8 cellular contexts compared by ENCODE assay signal in the genomic region with DNA sequence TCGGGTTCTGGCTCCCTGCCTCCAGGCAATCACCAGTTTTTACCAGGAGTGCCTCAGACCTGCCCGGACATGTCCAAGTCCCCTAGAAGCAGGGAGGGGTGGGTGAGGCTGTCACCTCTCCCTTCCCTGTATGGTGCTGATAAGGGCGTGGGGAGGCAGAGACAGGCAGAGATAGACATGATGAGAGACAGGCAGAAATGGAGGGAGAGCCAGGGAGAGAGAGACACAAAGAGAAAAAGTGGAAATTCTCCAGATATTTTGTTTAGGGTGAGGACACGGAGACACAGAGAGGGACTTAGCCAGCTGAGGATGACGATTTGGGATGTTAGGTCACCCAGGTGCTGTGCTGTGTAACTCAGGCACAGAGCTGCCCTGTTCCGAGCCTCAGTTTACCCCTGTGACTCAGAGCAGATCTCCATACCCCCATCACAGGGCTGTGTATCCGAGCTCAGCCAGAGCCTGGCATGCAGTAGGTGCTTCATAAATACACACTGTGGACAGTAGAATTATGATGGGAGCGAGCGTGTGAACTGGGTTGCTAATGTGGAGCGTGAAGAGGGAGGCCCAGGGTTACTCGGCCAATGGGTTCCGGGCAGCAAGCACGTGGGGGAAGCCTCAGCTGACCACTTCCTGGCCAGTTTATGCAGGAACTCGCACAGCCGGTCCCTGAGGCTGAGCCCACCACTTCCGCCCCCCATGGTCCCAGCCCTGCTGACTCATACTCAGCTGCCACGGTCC. TPM values are rescaled to one million over a fixed set of nuclear protein-coding genes. Genes with fewer than 3 reads are reported as not detected.
DNase-seq lines count a peak whose midpoint lies in the region; ATAC-seq and TF ChIP-seq lines count a peak whose summit lies in the region.

No MANE protein-coding gene starts in this region.

- H3K36me3 Mint-ChIP-seq in activated T-helper 1 cell treated with anti-CD3 and anti-CD28 coated beads, Interleukin-12 subunit alpha, Interleukin-12 subunit beta, Interleukin-2, Interleukin-4 antibody, amounts not matched to agents 30 ng/mL and 10 ng/mL and 1 ng/mL, durations not matched to agents 14 hours and 24 hours and 36 hours (ENCODE audit: low read depth): no peaks in the 10 kb centered on the region

- ATAC-seq in GM19023 (IDR thresholded peaks at IDR 0.05; ENCODE audit: unreplicated experiment) (peak; percentile 85), HG03175 (IDR thresholded peaks at IDR 0.05; ENCODE audit: unreplicated experiment) (peak; percentile 91), gastroesophageal sphincter (peak; percentile 97)

- H3K27me3 ChIP-seq in BJ (ENCODE audit: control insufficient read depth, insufficient read depth, low read length): no peaks in the 10 kb centered on the region
- H3K27me3 ChIP-seq in gastroesophageal sphincter: no peaks in the 10 kb centered on the region
- no peaks in the 10 kb centered on the region for H3K27me3 ChIP-seq in tibial artery

- H3K27ac Mint-ChIP-seq in activated T-helper 1 cell treated with anti-CD3 and anti-CD28 coated beads, Interleukin-12 subunit alpha, Interleukin-12 subunit beta, Interleukin-2, Interleukin-4 antibody, amounts not matched to agents 30 ng/mL and 10 ng/mL and 1 ng/mL, durations not matched to agents 14 hours and 24 hours and 36 hours: peak overlapping the region; percentile 75

- TF ChIP-seq CTCF in BJ (IDR thresholded peaks at IDR 0.05; ENCODE audit: insufficient read depth, low read depth, low read length): no peak
- TF ChIP-seq CTCF in gastroesophageal sphincter (IDR thresholded peaks at IDR 0.05): no peak
- no peak for TF ChIP-seq CTCF in tibial artery (IDR thresholded peaks at IDR 0.05)

- H3K4me3 Mint-ChIP-seq in activated T-helper 1 cell treated with anti-CD3 and anti-CD28 coated beads, Interleukin-12 subunit alpha, Interleukin-12 subunit beta, Interleukin-2, Interleukin-4 antibody, amounts not matched to agents 30 ng/mL and 10 ng/mL and 1 ng/mL, durations not matched to agents 14 hours and 24 hours and 36 hours: peak overlapping the region; percentile 34

- H3K27ac ChIP-seq in gastroesophageal sphincter (peak overlapping the region in 3 of 4 donors; percentile 69 to 80 (median 78)), tibial artery (peak overlapping the region; percentile 69 to 71)

- H3K9me3 ChIP-seq in gastroesophageal sphincter: no peaks in the 10 kb centered on the region
- no peaks in the 10 kb centered on the region for H3K9me3 ChIP-seq in tibial artery

- H3K4me1 Mint-ChIP-seq in activated T-helper 1 cell treated with anti-CD3 and anti-CD28 coated beads, Interleukin-12 subunit alpha, Interleukin-12 subunit beta, Interleukin-2, Interleukin-4 antibody, amounts not matched to agents 30 ng/mL and 10 ng/mL and 1 ng/mL, durations not matched to agents 14 hours and 24 hours and 36 hours (ENCODE audit: low read depth): peaks cover 12% of the 10 kb centered on the region

- H3K4me1 ChIP-seq in gastroesophageal sphincter: peaks cover 0 to 33% (median 16%) of the 10 kb centered on the region in 3 donors
- H3K4me1 ChIP-seq in tibial artery: peaks cover 3 to 26% (median 13%) of the 10 kb centered on the region in 4 donors

- DNase-seq in BJ (ENCODE audit: low read depth) (peak; percentile 92), NOMO-1 (lab: John Stamatoyannopoulos, UW; ENCODE audit: unreplicated experiment in 2 of 2) (peak; percentile 82 to 86), non-pigmented ciliary epithelial cell (ENCODE audit: low read depth) (peak; percentile 96), tibial artery (peak; percentile 95 to 96)
- DNase-seq in activated T-helper 1 cell treated with anti-CD3 and anti-CD28 coated beads, Interleukin-12 subunit alpha, Interleukin-12 subunit beta, Interleukin-2, Interleukin-4 antibody, amounts not matched to agents 30 ng/mL and 10 ng/mL and 1 ng/mL, durations not matched to agents 14 hours and 24 hours and 36 hours (ENCODE audit: low spot score): peak; percentile 37

- no peak for TF ChIP-seq EP300 in gastroesophageal sphincter (IDR thresholded peaks at IDR 0.05)

- H3K4me3 ChIP-seq in BJ (ENCODE audit: low read depth, low read length) (no peak overlapping the region), gastroesophageal sphincter (peak overlapping the region in 1 of 2 donors; percentile 9), tibial artery (no peak overlapping the region)

- intact Hi-C loops in activated T-helper 1 cell treated with anti-CD3 and anti-CD28 coated beads, Interleukin-12 subunit alpha, Interleukin-12 subunit beta, Interleukin-2, Interleukin-4 antibody, amounts not matched to agents 30 ng/mL and 10 ng/mL and 1 ng/mL, durations not matched to agents 14 hours and 24 hours and 36 hours (cut with micrococcal nuclease): no loop called here
- intact Hi-C loops in tibial artery (cut with DNase I; ENCODE audit: low total_unique reads): no loop called here

- CTCF ChIA-PET in BJ (lab: Yijun Ruan, JAX): interaction anchor here (0.9 to 1.7 kb wide), 3 partner anchors 14 to 95 kb away, joined by 3 to 6 read pairs (median 3); no protein-coding TSS in a partner anchor

- H3K36me3 ChIP-seq in BJ (ENCODE audit: control insufficient read depth, insufficient read depth, low read length): no peaks in the 10 kb centered on the region
- peaks cover 0 to 4% of the 10 kb centered on the region in 2 donors for H3K36me3 ChIP-seq in gastroesophageal sphincter
- H3K36me3 ChIP-seq in tibial artery: no peaks in the 10 kb centered on the region

- 61 to 71% methylated on average over 4 of the region's 17 CpGs for WGBS in gastroesophageal sphincter (ENCODE audit: low coverage in 1 of 2), 2 donors

- H3K9me3 Mint-ChIP-seq in activated T-helper 1 cell treated with anti-CD3 and anti-CD28 coated beads, Interleukin-12 subunit alpha, Interleukin-12 subunit beta, Interleukin-2, Interleukin-4 antibody, amounts not matched to agents 30 ng/mL and 10 ng/mL and 1 ng/mL, durations not matched to agents 14 hours and 24 hours and 36 hours: no peaks in the 10 kb centered on the region

- POLR2A ChIA-PET in BJ (lab: Charles Lee): no interaction called here

- no peaks in the 10 kb centered on the region for H3K27me3 Mint-ChIP-seq in activated T-helper 1 cell treated with anti-CD3 and anti-CD28 coated beads, Interleukin-12 subunit alpha, Interleukin-12 subunit beta, Interleukin-2, Interleukin-4 antibody, amounts not matched to agents 30 ng/mL and 10 ng/mL and 1 ng/mL, durations not matched to agents 14 hours and 24 hours and 36 hours (ENCODE audit: insufficient read depth)

- TF ChIP-seq POLR2A in gastroesophageal sphincter (IDR thresholded peaks at IDR 0.05): no peak

RNA-seq across cellular contexts. Expression of a gene that starts 11.9 kb away (rescaled TPM):
- polyA plus RNA-seq in BJ (2011; rRNA removed): 19.0 and 30.8 TPM in 2 replicates
- polyA minus RNA-seq in BJ (2011; rRNA and poly(A)+ RNA removed): 8.3 and 8.4 TPM in 2 replicates
- not detected in 2 replicates for total RNA-seq in activated T-helper 1 cell treated with anti-CD3 and anti-CD28 coated beads, Interleukin-12 subunit alpha, Interleukin-12 subunit beta, Interleukin-2, Interleukin-4 antibody, amounts not matched to agents 30 ng/mL and 10 ng/mL and 1 ng/mL, durations not matched to agents 14 hours and 24 hours and 36 hours
- total RNA-seq in gastroesophageal sphincter: 1 to 10 TPM in 3 of 4 donors, under 1 TPM in 1; 0.62 to 3.7 (median 3.0) TPM

RNA-seq across cellular contexts. Expression of a gene that starts 23.4 kb away (rescaled TPM):
- 0.06 TPM in 1 of 2 replicates, not detected in the other for polyA plus RNA-seq in BJ (2011; rRNA removed)
- polyA minus RNA-seq in BJ (2011; rRNA and poly(A)+ RNA removed): not detected in 2 replicates
- total RNA-seq in activated T-helper 1 cell treated with anti-CD3 and anti-CD28 coated beads, Interleukin-12 subunit alpha, Interleukin-12 subunit beta, Interleukin-2, Interleukin-4 antibody, amounts not matched to agents 30 ng/mL and 10 ng/mL and 1 ng/mL, durations not matched to agents 14 hours and 24 hours and 36 hours: not detected in 2 replicates
- 10 to 100 TPM in 1 of 4 donors, 1 to 10 TPM in 3; 1.9 to 19.0 (median 4.8) TPM for total RNA-seq in gastroesophageal sphincter

RNA-seq across cellular contexts. Expression of a gene that starts 33.7 kb away (rescaled TPM):
- 30.7 and 32.2 TPM in 2 replicates for polyA plus RNA-seq in BJ (2011; rRNA removed)
- polyA minus RNA-seq in BJ (2011; rRNA and poly(A)+ RNA removed): 58.0 and 104 TPM in 2 replicates
- 17.9 and 21.5 TPM in 2 replicates for total RNA-seq in activated T-helper 1 cell treated with anti-CD3 and anti-CD28 coated beads, Interleukin-12 subunit alpha, Interleukin-12 subunit beta, Interleukin-2, Interleukin-4 antibody, amounts not matched to agents 30 ng/mL and 10 ng/mL and 1 ng/mL, durations not matched to agents 14 hours and 24 hours and 36 hours
- 10 to 100 TPM; 15.0 to 38.2 (median 23.1) TPM for total RNA-seq in gastroesophageal sphincter

RNA-seq across cellular contexts. Expression of a gene that starts 45.1 kb away (rescaled TPM):
- polyA plus RNA-seq in BJ (2011; rRNA removed): 16.3 and 24.1 TPM in 2 replicates
- 15.0 and 30.3 TPM in 2 replicates for polyA minus RNA-seq in BJ (2011; rRNA and poly(A)+ RNA removed)
- total RNA-seq in activated T-helper 1 cell treated with anti-CD3 and anti-CD28 coated beads, Interleukin-12 subunit alpha, Interleukin-12 subunit beta, Interleukin-2, Interleukin-4 antibody, amounts not matched to agents 30 ng/mL and 10 ng/mL and 1 ng/mL, durations not matched to agents 14 hours and 24 hours and 36 hours: 135 and 141 TPM in 2 replicates
- 10 to 100 TPM; 58.4 to 76.2 (median 61.3) TPM for total RNA-seq in gastroesophageal sphincter

RNA-seq across cellular contexts. Expression of a gene that starts 51.2 kb away (rescaled TPM):
- polyA plus RNA-seq in BJ (2011; rRNA removed): 94.7 and 99.8 TPM in 2 replicates
- 20.3 and 29.5 TPM in 2 replicates for polyA minus RNA-seq in BJ (2011; rRNA and poly(A)+ RNA removed)
- 198 and 200 TPM in 2 replicates for total RNA-seq in activated T-helper 1 cell treated with anti-CD3 and anti-CD28 coated beads, Interleukin-12 subunit alpha, Interleukin-12 subunit beta, Interleukin-2, Interleukin-4 antibody, amounts not matched to agents 30 ng/mL and 10 ng/mL and 1 ng/mL, durations not matched to agents 14 hours and 24 hours and 36 hours
- total RNA-seq in gastroesophageal sphincter: 100 to 1,000 TPM in 1 of 4 donors, 10 to 100 TPM in 3; 81.2 to 116 (median 94.5) TPM

Comparison
In these comparisons a context has a peak if more than half of its experiments do, and no peak if none do; other contexts are left out.
1. DNase-seq: peak in every context shown above with its lines; median percentile 96 in non-pigmented ciliary epithelial cell; 96 in tibial artery; 92 in BJ; 84 in NOMO-1; 37 in activated T-helper 1 cell treated with anti-CD3 and anti-CD28 coated beads, Interleukin-12 subunit alpha, Interleukin-12 subunit beta, Interleukin-2, Interleukin-4 antibody, amounts not matched to agents 30 ng/mL and 10 ng/mL and 1 ng/mL, durations not matched to agents 14 hours and 24 hours and 36 hours.